ENCODE assay signal across 23 cellular contexts in genomic region chr11:105918039-105918438, GRCh38.
"Had no signal": no experiment of that assay in that cellular context is flagged by ENCODE, and none has a peak within 500 bp of the region (broad histone marks: within the 10 kb centered on the region; RNA-seq: fewer than 3 reads in every experiment).

No MANE protein-coding gene starts in this region.

- H3K27ac ChIP-seq: KMS-11, RWPE1 had no signal

- H3K9ac ChIP-seq: KMS-11, SK-N-SH had no signal

- DNase-seq: Kasumi-1; MM.1S; NCI-H1092 treated with DMSO at 0.1 percent for 48 hours; NCI-H1436 treated with DMSO at 0.1 percent for 48 hours; NCI-H1694; NCI-H187 treated with DMSO at 0.1 percent for 48 hours; NCI-H2029 treated with DMSO at 0.1 percent for 48 hours; NCI-H2171; NCI-H226; NCI-H446; NCI-H510A; NCI-H524 treated with DMSO at 0.1 percent for 48 hours; NCI-H69; NCI-H774; NK-92 treated with Interleukin-12 subunit alpha and Interleukin-12 subunit beta, amount 100 ng/mL, for 24 hours; PC-3; SHP77; SK-N-SH; SW 1271 had no signal

- H3K4me2 ChIP-seq: KMS-11, SK-N-SH had no signal

- ATAC-seq: K562, Panc1, PC-3 had no signal

- H3K4me3 ChIP-seq: K562 had no signal

- H3K9me3 ChIP-seq: SK-N-SH had no signal

- FAIRE-seq: K562 had no signal
